8 cellular contexts compared by ENCODE assay signal in the genomic region with DNA sequence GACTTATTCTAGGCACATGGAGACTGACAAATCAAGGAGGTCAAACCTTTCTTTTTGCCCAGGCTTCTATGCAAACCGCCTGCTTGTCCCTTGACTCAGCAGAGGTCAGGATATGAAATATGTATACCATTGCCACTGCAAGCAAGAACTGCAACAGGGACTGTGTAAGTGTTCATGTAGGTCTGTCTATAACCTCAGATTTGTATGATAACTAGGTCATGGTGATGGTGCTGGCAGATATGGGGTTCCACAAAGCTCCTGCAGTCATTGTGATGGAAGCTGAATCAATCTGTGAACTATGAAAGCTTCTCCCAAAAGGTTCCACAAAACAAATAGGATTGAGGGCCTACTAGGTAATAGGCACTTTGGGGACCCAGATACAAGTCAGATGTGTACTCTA.
"Had no signal": no experiment of that assay in that cellular context is flagged by ENCODE, and none has a peak within 500 bp of the region (broad histone marks: within the 10 kb centered on the region; RNA-seq: fewer than 3 reads in every experiment).

No MANE protein-coding gene starts in this region.

- H3K9ac ChIP-seq: GM23248 had no signal

- H2AFZ ChIP-seq: GM23248, GM23338 had no signal

- H3K36me3 ChIP-seq: HAP-1 had no signal

- H3K9me3 Mint-ChIP-seq: GM23338, H9, HFFc6 had no signal

- H3K4me3 ChIP-seq: GM23248, GM23338, HAP-1 had no signal

- H3K27ac ChIP-seq: GM23248 had no signal

- H3K27ac Mint-ChIP-seq: GM23338, H9, HFFc6 had no signal

- ATAC-seq: GM23338, HCT116 had no signal

- H3K9me3 ChIP-seq: HAP-1 had no signal

- H3K4me3 Mint-ChIP-seq: GM23338, H9, HFFc6 had no signal

- DNase-seq: GM23248, GOT3, H7, H9, HFFc6 had no signal

- H3K4me2 ChIP-seq: GM23338 had no signal

- H3K4me1 ChIP-seq: HAP-1 had no signal
